In genomic region chr6:7922596-7922995, GRCh38 we compare ENCODE assay signal across 17 cellular contexts. TPM values are rescaled to one million over a fixed set of nuclear protein-coding genes. Genes with fewer than 3 reads are reported as not detected.
A peak's percentile ranks its signal among the peaks of the same experiment; 100 is the strongest.
DNase-seq lines count a peak whose midpoint lies in the region; ATAC-seq, FAIRE-seq and TF ChIP-seq lines count a peak whose summit lies in the region.
"Had no signal": no experiment of that assay in that cellular context is flagged by ENCODE, and none has a peak within 500 bp of the region (broad histone marks: within the 10 kb centered on the region; RNA-seq: fewer than 3 reads in every experiment).

No MANE protein-coding gene starts in this region.

- no peak for TF ChIP-seq EP300 in HepG2 (IDR thresholded peaks at IDR 0.05; ENCODE audit: low read depth in 2 of 2, low read length in 2 of 2)
- no peak for TF ChIP-seq EP300 in HepG2 (CRISPR knock-in tag; IDR thresholded peaks at IDR 0.05; ENCODE audit: borderline replicate concordance)

- no peak overlapping the region for H3K9ac ChIP-seq in HepG2 (ENCODE audit: insufficient read depth, low read depth, low read length)

- H3K27ac ChIP-seq in HepG2 (ENCODE audit: extremely low read length, insufficient read depth, low read length), result no peak overlapping the region
- H3K27ac ChIP-seq in right lobe of liver, result no peak overlapping the region

- peak; percentile 49 for FAIRE-seq in HepG2 (lab: Jason Lieb, UNC)
- FAIRE-seq: A204.1, GM12878, GM18507 had no signal

- H3K36me3 ChIP-seq in HepG2 (replicated peaks in 1 of 2; ENCODE audit: control insufficient read depth in 1 of 2, insufficient read depth in 2 of 2, low read length in 2 of 2) (no peaks in the 10 kb centered on the region), right lobe of liver (no peaks in the 10 kb centered on the region)

- no peak for TF ChIP-seq CTCF in HepG2 (CRISPR knock-in tag; IDR thresholded peaks at IDR 0.05)
- TF ChIP-seq CTCF in right lobe of liver (IDR thresholded peaks at IDR 0.05), result no peak
- no peak for TF ChIP-seq CTCF in fibroblast of villous mesenchyme (IDR thresholded peaks at IDR 0.05; ENCODE audit: insufficient read depth, low read depth, low read length)

- no peak for DNase-seq in HepG2 (ENCODE audit: low spot score)
- no peak for DNase-seq in right lobe of liver
- peak; percentile 64 for DNase-seq in brain pericyte (ENCODE audit: low read depth, low spot score)
- peak; percentile 50 for DNase-seq in fibroblast of villous mesenchyme (ENCODE audit: low read depth)
- no peak for DNase-seq in HuH-7.5 (ENCODE audit: low spot score)
- DNase-seq in central memory CD4-positive, alpha-beta T cell, result no peak
- no peak for DNase-seq in HK-2 (ENCODE audit: unreplicated experiment)
- DNase-seq: AML-193, Caco-2, H9, NCI-H1048, NCI-H1694 treated with DMSO at 0.1 percent for 48 hours, NCI-H446 had no signal

- H3K4me2 ChIP-seq in HepG2 (ENCODE audit: low read depth, low read length), result no peak overlapping the region

- H2AFZ ChIP-seq in HepG2 (ENCODE audit: low read length), result no peak overlapping the region

- ATAC-seq in HepG2 (no peak), right lobe of liver (no peak), SK-N-SH treated with all-trans-retinoic acid at 6 μM for 48 hours (no peak)
- ATAC-seq: GM12878 had no signal

- H3K9me3 ChIP-seq in HepG2 (ENCODE audit: low read length) (peaks cover 7% of the 10 kb centered on the region; the same call in 1 of the 2 replicates), right lobe of liver (no peaks in the 10 kb centered on the region)
- H3K9me3 ChIP-seq: Caco-2 had no signal

- 77% methylated on average over 1 of the region's 1 CpG for WGBS in HepG2 (ENCODE audit: low lambda C conversion rate)
- 89% methylated on average over 1 of the region's 1 CpG for WGBS in right lobe of liver (ENCODE audit: insufficient coverage, low coverage, low lambda C conversion rate, missing lambda C conversion rate)

- CTCF ChIA-PET in HepG2 (lab: Yijun Ruan, JAX; ENCODE audit: low intra/inter-chr PET ratio, low total read pairs), result no interaction called here

- BruUV-seq in HepG2 (replicated peaks; lab: Mats Ljungman, UMichigan), result no TSS peak

- TF ChIP-seq RAD21 in HepG2 (CRISPR knock-in tag; IDR thresholded peaks at IDR 0.05), result no peak

- no peaks in the 10 kb centered on the region for H3K79me2 ChIP-seq in HepG2 (ENCODE audit: insufficient read depth, low read length)

- intact Hi-C loops in HepG2 (cut with micrococcal nuclease; ENCODE audit: unreplicated experiment), result no loop called here
- intact Hi-C loops in right lobe of liver (cut with DNase I), result no loop called here

- POLR2A ChIA-PET in HepG2 (lab: Yijun Ruan, JAX), result no interaction called here

- no peak for TF ChIP-seq POLR2A in HepG2 (IDR thresholded peaks at IDR 0.05; ENCODE audit: insufficient read depth in 1 of 2, low read depth in 2 of 2, low read length in 2 of 2)
- no peak for TF ChIP-seq POLR2A in right lobe of liver (IDR thresholded peaks at IDR 0.05)

- no peaks in the 10 kb centered on the region for H4K20me1 ChIP-seq in HepG2 (ENCODE audit: insufficient read depth, low read length)

- in situ Hi-C loops in HepG2 (cut with HindIII; ENCODE audit: extremely low pct_ligation_motif_present, low pct_unique_long_range_greater_than_20kb), result no loop called here

- H3K4me3 ChIP-seq in HepG2 (replicated peaks in 1 of 3; ENCODE audit: insufficient read depth in 1 of 3, low read depth in 2 of 3, low read length in 3 of 3) (no peak overlapping the region), right lobe of liver (no peak overlapping the region), fibroblast of villous mesenchyme (ENCODE audit: low read depth, low read length) (no peak overlapping the region)
- H3K4me3 ChIP-seq: GM12878 had no signal

- peaks cover 15% of the 10 kb centered on the region for H3K4me1 ChIP-seq in HepG2 (ENCODE audit: insufficient read depth, low read length)
- H3K4me1 ChIP-seq in right lobe of liver, result no peaks in the 10 kb centered on the region
- H3K4me1 ChIP-seq: Caco-2 had no signal

- H3K27me3 ChIP-seq in HepG2 (ENCODE audit: control insufficient read depth in 1 of 2, insufficient read depth in 2 of 2, low read length in 2 of 2) (peaks cover 0 to 4% of the 10 kb centered on the region in 2 experiments; a peak in 2 of 5 replicates), right lobe of liver (no peaks in the 10 kb centered on the region)

TF ChIP-seq in HepG2, 621 proteins besides CTCF, POLR2A, EP300 and RAD21:
- no peak for TF ChIP-seq KMT2B (CRISPR knock-in tag; IDR thresholded peaks at IDR 0.05)
- TF ChIP-seq MAFK (conservative IDR thresholded peaks at IDR 0.05 in 1 of 2, IDR thresholded peaks at IDR 0.05 in 1 of 2; ENCODE audit: low read length in 2 of 2), result peak; percentile 68 to 75; a peak in 3 of 4 replicates
- TF ChIP-seq DR1 (CRISPR knock-in tag; IDR thresholded peaks at IDR 0.05), result no peak
- peak; percentile 59 for TF ChIP-seq MAFF (IDR thresholded peaks at IDR 0.05; ENCODE audit: low read depth, low read length)

TF ChIP-seq in SK-N-SH treated with all-trans-retinoic acid at 6 μM for 48 hours, 23 proteins besides CTCF, POLR2A, EP300 and RAD21:
- TF ChIP-seq GLIS3 (CRISPR knock-in tag; IDR thresholded peaks at IDR 0.05) (no peak), ARNTL (CRISPR knock-in tag; IDR thresholded peaks at IDR 0.05; ENCODE audit: borderline replicate concordance, low read depth) (no peak), TSHZ2 (CRISPR knock-in tag; IDR thresholded peaks at IDR 0.05) (no peak), CREB5 (CRISPR knock-in tag; IDR thresholded peaks at IDR 0.05; ENCODE audit: low read depth) (no peak), ZFP30 (CRISPR knock-in tag; IDR thresholded peaks at IDR 0.05) (no peak), RARB (CRISPR knock-in tag; IDR thresholded peaks at IDR 0.05) (no peak)
TF ChIP-seq in SK-N-SH treated with all-trans-retinoic acid at 6 μM for 48 hours: peak in this region for 0.

RNA-seq across cellular contexts. Expression of gene TXNDC5, which starts 12.0 kb away (rescaled TPM):
- total RNA-seq in HepG2 (2016; rRNA removed; fragmentation: Illumina TruSeq; extraction: Trizol) (376 and 578 TPM in 2 replicates), right lobe of liver (100 to 1,000 TPM in 5 of 6 experiments, 10 to 100 TPM in 1; 87.9 to 187 (median 133) TPM), fibroblast of villous mesenchyme (299 and 365 TPM in 2 replicates)
- total RNA-seq in HepG2 (2016; cell fraction: cytosol; rRNA removed; fragmentation: Illumina TruSeq; extraction: Trizol; ENCODE audit: low read depth), result 169 TPM in 2 replicates
- 372 and 586 TPM in 2 replicates for total RNA-seq in HepG2 (2016; cell fraction: insoluble cytoplasmic fraction; rRNA removed; fragmentation: Illumina TruSeq; extraction: Trizol)
- 439 and 444 TPM in 2 replicates for total RNA-seq in HepG2 (2016; cell fraction: membrane; rRNA removed; fragmentation: Illumina TruSeq; extraction: Trizol)
- total RNA-seq in HepG2 (2016; cell fraction: nucleus; rRNA removed; fragmentation: Illumina TruSeq; extraction: Trizol), result 445 and 518 TPM in 2 replicates
- polyA plus RNA-seq in HepG2 (2011; rRNA removed), result 255 and 287 TPM in 2 replicates
- 252 and 289 TPM in 2 replicates for polyA plus RNA-seq in HepG2 (2011; cell fraction: cytosol; rRNA removed)
- 144 and 146 TPM in 2 replicates for polyA plus RNA-seq in HepG2 (2011; cell fraction: nucleus; rRNA removed)
- 246 and 286 TPM in 2 replicates for polyA plus RNA-seq in HepG2 (2012)
- 158 and 172 TPM in 2 replicates for polyA plus RNA-seq in HepG2 (2016; cell fraction: cytosol; fragmentation: Illumina TruSeq; extraction: Trizol; ENCODE audit: low read depth)
- polyA plus RNA-seq in HepG2 (2016; cell fraction: insoluble cytoplasmic fraction; fragmentation: Illumina TruSeq; extraction: Trizol; ENCODE audit: low read depth), result 267 and 268 TPM in 2 replicates
- 288 and 289 TPM in 2 replicates for polyA plus RNA-seq in HepG2 (2016; cell fraction: membrane; fragmentation: Illumina TruSeq; extraction: Trizol; ENCODE audit: low read depth)
- polyA plus RNA-seq in HepG2 (2016; cell fraction: nucleus; fragmentation: Illumina TruSeq; extraction: Trizol; ENCODE audit: insufficient read depth, low read depth), result 529 and 534 TPM in 2 replicates
- polyA minus RNA-seq in HepG2 (2011; rRNA and poly(A)+ RNA removed; ENCODE audit: low replicate concordance), result 99.9 and 291 TPM in 2 replicates
- 147 and 151 TPM in 2 replicates for polyA minus RNA-seq in HepG2 (2011; cell fraction: cytosol; rRNA and poly(A)+ RNA removed)
- polyA minus RNA-seq in HepG2 (2011; cell fraction: nucleus; rRNA and poly(A)+ RNA removed), result 104 and 118 TPM in 2 replicates

Comparison
In these comparisons a context has a peak if more than half of its experiments do, and no peak if none do; other contexts are left out.
1. DNase-seq: peak in brain pericyte (single experiment) and fibroblast of villous mesenchyme (single experiment); none in HepG2 (single experiment), right lobe of liver (0 of 3), HuH-7.5 (single experiment), central memory CD4-positive, alpha-beta T cell (single experiment) and HK-2 (single experiment).